Comparison of ENCODE assay signal across 10 cellular contexts in the genomic region with DNA sequence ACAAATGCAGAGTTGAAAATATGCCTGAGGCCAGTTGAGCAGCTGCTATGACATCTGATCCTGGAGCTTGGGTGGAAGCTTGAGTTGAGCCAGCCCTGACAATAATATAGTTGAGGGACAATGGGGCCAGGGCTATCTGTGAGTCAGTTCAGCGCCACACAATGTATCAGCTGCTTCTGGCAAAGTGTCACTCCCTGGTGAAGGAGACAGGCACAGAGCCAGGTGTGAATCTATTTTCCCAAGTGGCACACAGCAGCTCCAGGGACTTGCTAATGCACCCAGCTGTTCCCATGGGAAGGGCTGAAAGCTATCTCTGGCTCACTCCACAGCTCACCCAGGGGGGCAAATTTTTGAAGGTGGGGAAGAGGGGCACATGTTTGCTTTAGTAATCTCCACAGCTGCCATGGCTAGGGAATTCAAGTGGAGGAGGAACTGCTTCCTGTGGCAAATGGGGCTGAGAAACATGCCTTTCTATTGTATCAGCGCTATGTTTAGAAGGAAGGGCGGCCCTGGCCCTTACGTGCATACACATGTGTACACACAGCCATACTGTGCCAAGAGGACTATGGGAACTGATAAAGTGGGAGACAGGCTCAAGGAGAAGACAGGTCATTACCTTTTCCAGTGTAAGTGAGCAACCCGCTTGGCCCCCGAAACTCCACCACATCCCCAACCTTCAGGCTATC. TPM values are rescaled to one million over a fixed set of nuclear protein-coding genes. Genes with fewer than 3 reads are reported as not detected.
A peak's percentile ranks its signal among the peaks of the same experiment; 100 is the strongest.
DNase-seq lines count a peak whose midpoint lies in the region; TF ChIP-seq lines count a peak whose summit lies in the region.
"Had no signal": no experiment of that assay in that cellular context is flagged by ENCODE, and none has a peak within 500 bp of the region (broad histone marks: within the 10 kb centered on the region; RNA-seq: fewer than 3 reads in every experiment).

No MANE protein-coding gene starts in this region.

- WGBS in esophagus squamous epithelium, 2 donors = 28 to 51% methylated on average over 2 to 3 of the region's 6 CpGs

- H3F3A ChIP-seq in MM.1S (ENCODE audit: insufficient read depth, low read length) = peaks cover 2% of the 10 kb centered on the region; the same call in 1 of the 2 replicates

- intact Hi-C loops in esophagus squamous epithelium (cut with DNase I) = no loop called here
- intact Hi-C loops in activated naive CD4-positive, alpha-beta T cell treated with anti-CD3 and anti-CD28 coated beads for 36 hours (cut with micrococcal nuclease) = loop anchor here (10.0 kb wide), 1 partner anchor 620 kb away; the partner anchor contains the start of genes PPP1R12B and UBE2T

- H3K4me2 ChIP-seq in skeletal muscle satellite cell (ENCODE audit: low read length) = peak overlapping the region; percentile 98
- no peak overlapping the region for H3K4me2 ChIP-seq in MM.1S (ENCODE audit: low read depth, low read length)

- no peak overlapping the region for H3K4me3 Mint-ChIP-seq in activated naive CD4-positive, alpha-beta T cell treated with anti-CD3 and anti-CD28 coated beads for 36 hours

- peak overlapping the region; percentile 59 to 98 (median 97) for H3K27ac ChIP-seq in esophagus squamous epithelium
- no peak overlapping the region for H3K27ac ChIP-seq in MM.1S (ENCODE audit: low read length)
- H3K27ac ChIP-seq: 22Rv1 had no signal

- peaks cover 7% of the 10 kb centered on the region for H3K36me3 Mint-ChIP-seq in activated naive CD4-positive, alpha-beta T cell treated with anti-CD3 and anti-CD28 coated beads for 36 hours (ENCODE audit: low read depth)

- H3K9me3 ChIP-seq in esophagus squamous epithelium (no peaks in the 10 kb centered on the region), skeletal muscle satellite cell (replicated peaks; ENCODE audit: low read length) (no peaks in the 10 kb centered on the region), MM.1S (replicated peaks; ENCODE audit: insufficient read depth, low read length) (no peaks in the 10 kb centered on the region)

- no peaks in the 10 kb centered on the region for H3K9me2 ChIP-seq in MM.1S (replicated peaks; ENCODE audit: insufficient read depth, low read length)

- H3K4me3 ChIP-seq in esophagus squamous epithelium = no peak overlapping the region
- H3K4me3 ChIP-seq in skeletal muscle satellite cell (ENCODE audit: low read length) = peak overlapping the region; percentile 42
- no peak overlapping the region for H3K4me3 ChIP-seq in MM.1S (ENCODE audit: low read length)

- CTCF ChIA-PET in activated naive CD4-positive, alpha-beta T cell treated with anti-CD3 and anti-CD28 coated beads for 36 hours (lab: Charles Lee) = interaction anchor here (0.7 kb wide), 1 partner anchor 22 kb away, joined by 3 read pairs; no protein-coding TSS in a partner anchor

- peak; percentile 58 for DNase-seq in DMS 273 (lab: John Stamatoyannopoulos, UW; ENCODE audit: unreplicated experiment)
- no peak for DNase-seq in DMS 273 treated with DMSO at 0.1 percent for 48 hours (lab: John Stamatoyannopoulos, UW)
- peak; percentile 81 for DNase-seq in NCI-H510A treated with DMSO at 0.1 percent for 48 hours (lab: John Stamatoyannopoulos, UW)
- no peak for DNase-seq in esophagus squamous epithelium (lab: John Stamatoyannopoulos, UW)
- no peak for DNase-seq in RKO (ENCODE audit: low spot score)
- no peak for DNase-seq in MM.1S
- no peak for DNase-seq in activated naive CD4-positive, alpha-beta T cell treated with anti-CD3 and anti-CD28 coated beads for 36 hours
- DNase-seq: aorta had no signal

- TF ChIP-seq CTCF in esophagus squamous epithelium (IDR thresholded peaks at IDR 0.05) (no peak), MM.1S (IDR thresholded peaks at IDR 0.05; ENCODE audit: low read length) (no peak)

- H4K20me1 ChIP-seq in MM.1S (ENCODE audit: insufficient read depth, low read length) = no peaks in the 10 kb centered on the region

- H3K36me3 ChIP-seq in esophagus squamous epithelium = peaks cover 0 to 40% (median 13%) of the 10 kb centered on the region in 3 donors
- peaks cover 36% of the 10 kb centered on the region for H3K36me3 ChIP-seq in skeletal muscle satellite cell (ENCODE audit: insufficient read depth, low read length)
- no peaks in the 10 kb centered on the region; the same call in 1 of the 2 replicates for H3K36me3 ChIP-seq in MM.1S (replicated peaks; ENCODE audit: insufficient read depth, low read length)

- no peak overlapping the region for H3K27ac Mint-ChIP-seq in activated naive CD4-positive, alpha-beta T cell treated with anti-CD3 and anti-CD28 coated beads for 36 hours

- H3K27me3 Mint-ChIP-seq in activated naive CD4-positive, alpha-beta T cell treated with anti-CD3 and anti-CD28 coated beads for 36 hours (ENCODE audit: low read depth) = no peaks in the 10 kb centered on the region

- TF ChIP-seq POLR2A in esophagus squamous epithelium (IDR thresholded peaks at IDR 0.05) = no peak

- H2AFZ ChIP-seq in MM.1S (ENCODE audit: low read length) = no peak overlapping the region

- H3K9me3 Mint-ChIP-seq in activated naive CD4-positive, alpha-beta T cell treated with anti-CD3 and anti-CD28 coated beads for 36 hours = no peaks in the 10 kb centered on the region

- peaks cover 20 to 50% (median 21%) of the 10 kb centered on the region in 3 donors for H3K4me1 ChIP-seq in esophagus squamous epithelium
- peaks cover 32% of the 10 kb centered on the region for H3K4me1 ChIP-seq in skeletal muscle satellite cell (ENCODE audit: control insufficient read depth, insufficient read depth, low read length)
- H3K4me1 ChIP-seq in MM.1S (ENCODE audit: low read length) = peaks cover 26% of the 10 kb centered on the region

- H3K27me3 ChIP-seq in esophagus squamous epithelium (no peaks in the 10 kb centered on the region), skeletal muscle satellite cell (ENCODE audit: control insufficient read depth, insufficient read depth, low read length) (no peaks in the 10 kb centered on the region), MM.1S (replicated peaks; ENCODE audit: insufficient read depth, low read length) (no peaks in the 10 kb centered on the region)

- H3K9ac ChIP-seq in skeletal muscle satellite cell (ENCODE audit: low read depth, low read length) (peak overlapping the region; percentile 56), MM.1S (ENCODE audit: low read length) (no peak overlapping the region)

- H3K4me1 Mint-ChIP-seq in activated naive CD4-positive, alpha-beta T cell treated with anti-CD3 and anti-CD28 coated beads for 36 hours (ENCODE audit: low read depth) = peaks cover 28% of the 10 kb centered on the region

- H3K79me2 ChIP-seq in MM.1S (ENCODE audit: low read length) = peaks cover 14% of the 10 kb centered on the region

RNA-seq across cellular contexts. Expression of gene CYB5R1, which starts 2.2 kb away (rescaled TPM):
- 100 to 1,000 TPM in 1 of 4 donors, 10 to 100 TPM in 3; 52.6 to 103 (median 73.1) TPM for total RNA-seq in esophagus squamous epithelium
- total RNA-seq in skeletal muscle satellite cell (2012; rRNA removed) = 26.4 and 39.1 TPM in 2 replicates
- total RNA-seq in activated naive CD4-positive, alpha-beta T cell treated with anti-CD3 and anti-CD28 coated beads for 36 hours = 10 to 100 TPM; 13.5 to 14.1 TPM

RNA-seq across cellular contexts. Expression of gene ADIPOR1, which starts 6.8 kb away (rescaled TPM):
- 100 to 1,000 TPM in 3 of 4 donors, 10 to 100 TPM in 1; 94.0 to 114 (median 107) TPM for total RNA-seq in esophagus squamous epithelium
- total RNA-seq in skeletal muscle satellite cell (2012; rRNA removed) = 89.2 and 106 TPM in 2 replicates
- 10 to 100 TPM; 75.5 to 77.0 TPM for total RNA-seq in activated naive CD4-positive, alpha-beta T cell treated with anti-CD3 and anti-CD28 coated beads for 36 hours

RNA-seq across cellular contexts. Expression of gene KLHL12, which starts 37.9 kb away (rescaled TPM):
- total RNA-seq in esophagus squamous epithelium = 10 to 100 TPM; 11.1 to 19.9 (median 14.1) TPM
- 22.6 and 24.2 TPM in 2 replicates for total RNA-seq in skeletal muscle satellite cell (2012; rRNA removed)
- total RNA-seq in activated naive CD4-positive, alpha-beta T cell treated with anti-CD3 and anti-CD28 coated beads for 36 hours = 10 to 100 TPM; 42.5 to 42.6 TPM

RNA-seq across cellular contexts. Expression of gene TMEM183A, which starts 42.3 kb away (rescaled TPM):
- 10 to 100 TPM; 39.4 to 77.4 (median 66.5) TPM for total RNA-seq in esophagus squamous epithelium
- 73.6 and 92.0 TPM in 2 replicates for total RNA-seq in skeletal muscle satellite cell (2012; rRNA removed)
- total RNA-seq in activated naive CD4-positive, alpha-beta T cell treated with anti-CD3 and anti-CD28 coated beads for 36 hours = 10 to 100 TPM; 80.3 to 90.6 TPM

Comparison
In these comparisons a context has a peak if more than half of its experiments do, and no peak if none do; other contexts are left out.
1. DNase-seq: peak in DMS 273 (single experiment) and NCI-H510A treated with DMSO at 0.1 percent for 48 hours (single experiment); none in DMS 273 treated with DMSO at 0.1 percent for 48 hours (single experiment), esophagus squamous epithelium (single experiment), RKO (single experiment), MM.1S (single experiment) and activated naive CD4-positive, alpha-beta T cell treated with anti-CD3 and anti-CD28 coated beads for 36 hours (single experiment).